Comparison of ENCODE assay signal across 8 cellular contexts in genomic region chr1:6613361-6614018, GRCh38. TPM values are rescaled to one million over a fixed set of nuclear protein-coding genes. Genes with fewer than 3 reads are reported as not detected.
DNase-seq lines count a peak whose midpoint lies in the region; TF ChIP-seq lines count a peak whose summit lies in the region.

PHF13 (plus strand) TSS chr1:6613731; CDS start chr1:6614067, 336 bp downstream.

- no peaks in the 10 kb centered on the region for H3K9me3 ChIP-seq in SJSA1 (replicated peaks)
- no peaks in the 10 kb centered on the region for H3K9me3 ChIP-seq in neuron (ENCODE audit: low read length)

- H3K27me3 ChIP-seq in SJSA1 (replicated peaks) (no peaks in the 10 kb centered on the region), neuron (ENCODE audit: insufficient read depth, low read length) (no peaks in the 10 kb centered on the region)

- H2AFZ ChIP-seq in neuron (ENCODE audit: low read depth, low read length), result peak within 1 kb of the TSS; percentile 90

- no peak for TF ChIP-seq CTCF in HFF-Myc (IDR thresholded peaks at IDR 0.05; ENCODE audit: low read depth, low read length, missing control alignments)

- H3K27ac ChIP-seq in SJSA1, result peak within 1 kb of the TSS; percentile 54

- H3K4me3 ChIP-seq in HFF-Myc (replicated peaks; ENCODE audit: low read depth, low read length) (peak within 1 kb of the TSS; percentile 71), SJSA1 (peak within 1 kb of the TSS; percentile 83), neuron (ENCODE audit: low read length) (peak within 1 kb of the TSS; percentile 97)

- DNase-seq in GM03348 (ENCODE audit: low spot score) (peak; percentile 99), HFF-Myc (ENCODE audit: extremely low read depth, low read depth) (peak; percentile 94), MV-4-11 (lab: John Stamatoyannopoulos, UW) (peak; percentile 98), SJSA1 (ENCODE audit: low read depth in 1 of 2, low spot score in 2 of 2) (peak; percentile 97 to 100), foreskin melanocyte (peak; percentile 96), stromal cell of bone marrow (ENCODE audit: low read depth) (peak; percentile 98)
- peak; percentile 97 to 99 (median 98) for DNase-seq in activated naive CD4-positive, alpha-beta T cell (lab: John Stamatoyannopoulos, UW)

- H3K4me1 ChIP-seq in SJSA1 (replicated peaks) (peaks cover 15% of the 10 kb centered on the region), neuron (ENCODE audit: insufficient read depth, low read length) (peaks cover 7% of the 10 kb centered on the region)

- peaks cover 25% of the 10 kb centered on the region for H3K36me3 ChIP-seq in SJSA1
- peaks cover 16% of the 10 kb centered on the region for H3K36me3 ChIP-seq in neuron (ENCODE audit: insufficient read depth, low read length)

RNA-seq across cellular contexts. Expression of gene PHF13, which starts in this region (rescaled TPM):
- 17.6 and 18.0 TPM in 2 replicates for total RNA-seq in SJSA1 (2014; rRNA removed; shearing (Covaris generic))

Comparison
In these comparisons a context has a peak if more than half of its experiments do, and no peak if none do; other contexts are left out.
1. Peak in every context shown above with its lines: DNase-seq, H3K4me3 ChIP-seq and H3K27ac ChIP-seq.